Comparison of ENCODE assay signal across 1 cellular context in genomic region chr17:68512967-68513474, GRCh38.
TF ChIP-seq lines count a peak whose summit lies in the region.

No MANE protein-coding gene starts in this region.

TF ChIP-seq in A549, 52 proteins besides CTCF, POLR2A, EP300 and RAD21 (continued from another document):
- no peak for TF ChIP-seq ATOH8 (CRISPR knock-in tag; IDR thresholded peaks at IDR 0.05; ENCODE audit: low read depth)
- no peak for TF ChIP-seq ZFP36 (IDR thresholded peaks at IDR 0.05; ENCODE audit: borderline replicate concordance, partially characterized antibody)
